16 cellular contexts compared by ENCODE assay signal in the genomic region with DNA sequence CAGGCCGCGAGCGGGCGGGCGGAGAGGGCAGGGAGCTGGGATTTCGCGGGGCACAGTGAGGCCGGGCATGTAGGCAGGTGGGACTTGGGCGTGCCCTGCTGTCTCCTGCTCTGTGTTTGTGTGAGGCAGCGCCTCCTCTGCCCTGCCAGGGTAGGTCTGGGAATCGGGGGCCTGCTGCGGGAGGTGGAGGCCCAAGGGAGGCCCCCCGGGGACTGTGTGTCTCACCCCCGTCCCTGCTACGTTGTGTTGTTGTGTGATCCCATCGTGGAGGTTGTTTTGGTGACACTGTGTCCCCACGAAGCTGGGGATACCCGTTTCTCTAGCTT. TPM values are rescaled to one million over a fixed set of nuclear protein-coding genes. Genes with fewer than 3 reads are reported as not detected.
DNase-seq lines count a peak whose midpoint lies in the region; ATAC-seq and TF ChIP-seq lines count a peak whose summit lies in the region.
"Had no signal": no experiment of that assay in that cellular context is flagged by ENCODE, and none has a peak within 500 bp of the region (broad histone marks: within the 10 kb centered on the region; RNA-seq: fewer than 3 reads in every experiment).

No MANE protein-coding gene starts in this region.

- H3K27ac Mint-ChIP-seq in activated T-cell treated with anti-CD3 and anti-CD28 coated beads, Interleukin-2, amount 50 U/mL, for 72 hours, result no peak overlapping the region
- no peak overlapping the region for H3K27ac Mint-ChIP-seq in glutamatergic neuron (ENCODE audit: unreplicated experiment)
- H3K27ac Mint-ChIP-seq: activated T-helper 1 cell treated with anti-CD3 and anti-CD28 coated beads, Interleukin-12 subunit alpha, Interleukin-12 subunit beta, Interleukin-2, Interleukin-4 antibody, amounts not matched to agents 30 ng/mL and 10 ng/mL and 1 ng/mL, durations not matched to agents 14 hours and 24 hours and 36 hours had no signal

- no peak for TF ChIP-seq CTCF in HEK293 (tag by site-specific recombination; IDR thresholded peaks at IDR 0.05)
- no peak for TF ChIP-seq CTCF in coronary artery (IDR thresholded peaks at IDR 0.05)
- TF ChIP-seq CTCF in right lobe of liver (IDR thresholded peaks at IDR 0.05), result peak in 3 of 4 donors; percentile 4 to 22 (median 17)
- TF ChIP-seq CTCF in glutamatergic neuron (IDR thresholded peaks at IDR 0.05; ENCODE audit: partially characterized antibody, unreplicated experiment), result no peak

- no peak overlapping the region for H3K4me3 Mint-ChIP-seq in activated T-cell treated with anti-CD3 and anti-CD28 coated beads, Interleukin-2, amount 50 U/mL, for 72 hours
- H3K4me3 Mint-ChIP-seq in glutamatergic neuron (ENCODE audit: unreplicated experiment), result no peak overlapping the region
- H3K4me3 Mint-ChIP-seq: activated T-helper 1 cell treated with anti-CD3 and anti-CD28 coated beads, Interleukin-12 subunit alpha, Interleukin-12 subunit beta, Interleukin-2, Interleukin-4 antibody, amounts not matched to agents 30 ng/mL and 10 ng/mL and 1 ng/mL, durations not matched to agents 14 hours and 24 hours and 36 hours; central memory CD8-positive, alpha-beta T cell had no signal

- H3K27me3 ChIP-seq in right lobe of liver, result no peaks in the 10 kb centered on the region

- CTCF ChIA-PET in HEK293 (lab: Yijun Ruan, JAX), result interaction anchor here (0.6 to 1.6 kb wide), 4 partner anchors 25 to 356 kb away, joined by 3 to 6 read pairs (median 4); no protein-coding TSS in a partner anchor

- H3K4me1 Mint-ChIP-seq in activated T-cell treated with anti-CD3 and anti-CD28 coated beads, Interleukin-2, amount 50 U/mL, for 72 hours (ENCODE audit: low read depth), result peaks cover 27% of the 10 kb centered on the region
- H3K4me1 Mint-ChIP-seq in glutamatergic neuron (ENCODE audit: low read depth, unreplicated experiment), result peaks cover 34% of the 10 kb centered on the region

- H3K36me3 Mint-ChIP-seq in activated T-cell treated with anti-CD3 and anti-CD28 coated beads, Interleukin-2, amount 50 U/mL, for 72 hours (ENCODE audit: insufficient read depth in 2 of 2), result no peaks in the 10 kb centered on the region
- peaks cover 4% of the 10 kb centered on the region for H3K36me3 Mint-ChIP-seq in glutamatergic neuron (ENCODE audit: unreplicated experiment)

- peak; percentile 2 to 21 (median 12) for ATAC-seq in right lobe of liver
- no peak for ATAC-seq in activated T-cell treated with anti-CD3 and anti-CD28 coated beads, Interleukin-2, amount 50 U/mL, for 72 hours (replicated peaks in 1 of 2)

- H3K4me1 ChIP-seq in HEK293 (ENCODE audit: control insufficient read depth, insufficient read depth, low read length) (peaks cover 31% of the 10 kb centered on the region), right lobe of liver (peaks cover 0 to 52% (median 14%) of the 10 kb centered on the region in 4 donors)

- H3K36me3 ChIP-seq in HEK293 (ENCODE audit: control insufficient read depth in 2 of 2, insufficient read depth in 1 of 2, low read length in 2 of 2) (no peaks in the 10 kb centered on the region; a peak in 1 of 3 replicates), right lobe of liver (peaks cover 0 to 6% (median 0%) of the 10 kb centered on the region in 4 donors)

- H3K9me3 ChIP-seq in HEK293 (ENCODE audit: control insufficient read depth, insufficient read depth, low read depth, low read length), result no peaks in the 10 kb centered on the region
- H3K9me3 ChIP-seq in right lobe of liver, result no peaks in the 10 kb centered on the region

- H3K4me3 ChIP-seq in HEK293 (ENCODE audit: low read depth, low read length), result no peak overlapping the region
- H3K4me3 ChIP-seq in coronary artery, result peak overlapping the region; percentile 69
- peak overlapping the region; percentile 19 to 57 (median 56) for H3K4me3 ChIP-seq in right lobe of liver
- H3K4me3 ChIP-seq in skin epidermis, result peak overlapping the region in 1 of 7 experiments; percentile 34

- intact Hi-C loops in right lobe of liver (cut with DNase I), result loop anchor here in 1 of 2 donors (5.0 kb wide), 1 partner anchor 97 kb away; the partner anchor contains the start of gene HPN

- no peaks in the 10 kb centered on the region for H3K9me3 Mint-ChIP-seq in activated T-cell treated with anti-CD3 and anti-CD28 coated beads, Interleukin-2, amount 50 U/mL, for 72 hours
- peaks cover 11% of the 10 kb centered on the region for H3K9me3 Mint-ChIP-seq in glutamatergic neuron (ENCODE audit: unreplicated experiment)
- H3K9me3 Mint-ChIP-seq: activated T-helper 1 cell treated with anti-CD3 and anti-CD28 coated beads, Interleukin-12 subunit alpha, Interleukin-12 subunit beta, Interleukin-2, Interleukin-4 antibody, amounts not matched to agents 30 ng/mL and 10 ng/mL and 1 ng/mL, durations not matched to agents 14 hours and 24 hours and 36 hours; central memory CD8-positive, alpha-beta T cell had no signal

- 15% methylated on average over 7 of the region's 18 CpGs for WGBS in right lobe of liver (ENCODE audit: insufficient coverage, low coverage, low lambda C conversion rate, missing lambda C conversion rate)

- DNase-seq in coronary artery (ENCODE audit: low spot score), result no peak
- DNase-seq in right lobe of liver, result no peak
- DNase-seq in central memory CD4-positive, alpha-beta T cell, result no peak
- no peak for DNase-seq in activated T-cell treated with anti-CD3 and anti-CD28 coated beads, Interleukin-2, amount 50 U/mL, for 72 hours
- no peak for DNase-seq in glutamatergic neuron
- DNase-seq in dedifferentiated amniotic fluid mesenchymal stem cell (ENCODE audit: extremely low spot score), result no peak
- DNase-seq: activated CD4-positive, CD25-positive, alpha-beta regulatory T cell treated with anti-CD3 and anti-CD28 coated beads, Interleukin-2, amount 50 U/mL, for 72 hours; AML-193; HCEC 1CT; KBM-7; NCI-H2081 treated with DMSO at 0.1 percent for 48 hours had no signal

- peaks cover 18% of the 10 kb centered on the region for H3K27me3 Mint-ChIP-seq in activated T-cell treated with anti-CD3 and anti-CD28 coated beads, Interleukin-2, amount 50 U/mL, for 72 hours (ENCODE audit: low read depth)
- H3K27me3 Mint-ChIP-seq in glutamatergic neuron (ENCODE audit: unreplicated experiment), result peaks cover 22% of the 10 kb centered on the region
- H3K27me3 Mint-ChIP-seq: central memory CD8-positive, alpha-beta T cell had no signal

- H3K27ac ChIP-seq in HEK293 (ENCODE audit: extremely low read depth, low read depth, low read length) (no peak overlapping the region), coronary artery (peak overlapping the region; percentile 99), right lobe of liver (peak overlapping the region; percentile 86 to 97 (median 93)), skin epidermis (peak overlapping the region in 20 of 21 experiments; percentile 18 to 93 (median 66))

- no peak for TF ChIP-seq POLR2A in right lobe of liver (IDR thresholded peaks at IDR 0.05)

- POLR2A ChIA-PET in HEK293 (lab: Yijun Ruan, JAX), result interaction anchor here (0.7 kb wide), 1 partner anchor 991 kb away, joined by 3 read pairs; no protein-coding TSS in a partner anchor

TF ChIP-seq in HEK293, 187 proteins besides CTCF, POLR2A, EP300 and RAD21 (continues in another document):
- TF ChIP-seq SP2 (tag by site-specific recombination; IDR thresholded peaks at IDR 0.05), result 0 out of 2 replicates have a peak, but pooled peaks have one; percentile 32
- no peak for TF ChIP-seq ZNF785 (tag by site-specific recombination; IDR thresholded peaks at IDR 0.05)
- no peak for TF ChIP-seq ZNF174 (tag by site-specific recombination; IDR thresholded peaks at IDR 0.05)
- 0 out of 2 replicates have a peak, but pooled peaks have one; percentile 10 for TF ChIP-seq ZBTB48 (tag by site-specific recombination; IDR thresholded peaks at IDR 0.05)
- no peak for TF ChIP-seq ZNF624 (tag by site-specific recombination; IDR thresholded peaks at IDR 0.05)
- peak; percentile 48; the same call in 1 of the 2 replicates for TF ChIP-seq GLIS1 (tag by site-specific recombination; IDR thresholded peaks at IDR 0.05)

RNA-seq across cellular contexts. Expression of gene FXYD1, which starts 1.0 kb away (rescaled TPM):
- total RNA-seq in right lobe of liver (100 to 1,000 TPM in 4 of 6 experiments, 10 to 100 TPM in 2; 38.9 to 263 (median 140) TPM), glutamatergic neuron (ENCODE audit: unreplicated experiment) (not detected)
- 1 to 10 TPM; 1.6 to 2.0 TPM for total RNA-seq in activated T-cell treated with anti-CD3 and anti-CD28 coated beads, Interleukin-2, amount 50 U/mL, for 72 hours
- total RNA-seq: activated T-helper 1 cell treated with anti-CD3 and anti-CD28 coated beads, Interleukin-12 subunit alpha, Interleukin-12 subunit beta, Interleukin-2, Interleukin-4 antibody, amounts not matched to agents 30 ng/mL and 10 ng/mL and 1 ng/mL, durations not matched to agents 14 hours and 24 hours and 36 hours; lung microvascular endothelial cell had no signal

RNA-seq across cellular contexts. Expression of gene FXYD7, which starts 3.5 kb away (rescaled TPM):
- total RNA-seq in right lobe of liver (under 1 TPM in 1 of 6 experiments, not detected in 5; 0.49 TPM), glutamatergic neuron (ENCODE audit: unreplicated experiment) (22.3 TPM)
- 1 to 10 TPM; 1.0 to 1.2 TPM for total RNA-seq in activated T-cell treated with anti-CD3 and anti-CD28 coated beads, Interleukin-2, amount 50 U/mL, for 72 hours
- total RNA-seq: lung microvascular endothelial cell had no signal

RNA-seq across cellular contexts. Expression of gene LGI4, which starts 4.7 kb away (rescaled TPM):
- total RNA-seq in right lobe of liver (1 to 10 TPM in 5 of 6 experiments, under 1 TPM in 1; 0.99 to 2.0 (median 1.5) TPM), glutamatergic neuron (ENCODE audit: unreplicated experiment) (14.4 TPM)
- total RNA-seq in activated T-cell treated with anti-CD3 and anti-CD28 coated beads, Interleukin-2, amount 50 U/mL, for 72 hours, result under 1 TPM; 0.72 to 1.00 TPM
- total RNA-seq: activated T-helper 1 cell treated with anti-CD3 and anti-CD28 coated beads, Interleukin-12 subunit alpha, Interleukin-12 subunit beta, Interleukin-2, Interleukin-4 antibody, amounts not matched to agents 30 ng/mL and 10 ng/mL and 1 ng/mL, durations not matched to agents 14 hours and 24 hours and 36 hours; lung microvascular endothelial cell had no signal

RNA-seq across cellular contexts. Expression of gene FXYD5, which starts 15.0 kb away (rescaled TPM):
- total RNA-seq in right lobe of liver, result 10 to 100 TPM in 4 of 6 experiments, 1 to 10 TPM in 2; 5.6 to 23.6 (median 14.2) TPM
- total RNA-seq in activated T-cell treated with anti-CD3 and anti-CD28 coated beads, Interleukin-2, amount 50 U/mL, for 72 hours, result 100 to 1,000 TPM; 331 to 342 TPM
- 5.3 TPM for total RNA-seq in glutamatergic neuron (ENCODE audit: unreplicated experiment)

RNA-seq across cellular contexts. Expression of gene FXYD3, which starts 24.0 kb away (rescaled TPM):
- total RNA-seq in right lobe of liver (1 to 10 TPM in 1 of 6 experiments, not detected in 5; 1.0 TPM), glutamatergic neuron (ENCODE audit: unreplicated experiment) (not detected)
- total RNA-seq in activated T-cell treated with anti-CD3 and anti-CD28 coated beads, Interleukin-2, amount 50 U/mL, for 72 hours, result not detected
- total RNA-seq: activated T-helper 1 cell treated with anti-CD3 and anti-CD28 coated beads, Interleukin-12 subunit alpha, Interleukin-12 subunit beta, Interleukin-2, Interleukin-4 antibody, amounts not matched to agents 30 ng/mL and 10 ng/mL and 1 ng/mL, durations not matched to agents 14 hours and 24 hours and 36 hours; lung microvascular endothelial cell had no signal

Comparison
In these comparisons a context has a peak if more than half of its experiments do, and no peak if none do; other contexts are left out.
1. CTCF ChIP-seq: peak in right lobe of liver (3 of 4); none in HEK293 (single experiment), coronary artery (single experiment) and glutamatergic neuron (single experiment).
2. ATAC-seq: peak in right lobe of liver (4 of 4); none in activated T-cell treated with anti-CD3 and anti-CD28 coated beads, Interleukin-2, amount 50 U/mL, for 72 hours (0 of 2).
3. RNA of gene FXYD1, which starts 1.0 kb away (total RNA-seq): 38.9 to 263 TPM in right lobe of liver; 1.6 to 2.0 TPM in activated T-cell treated with anti-CD3 and anti-CD28 coated beads, Interleukin-2, amount 50 U/mL, for 72 hours and not detected in glutamatergic neuron (single experiment); every median in the first group is over 10 times any median in the second.
4. RNA of gene FXYD7, which starts 3.5 kb away (total RNA-seq): 22.3 TPM in glutamatergic neuron (single experiment); 1.0 to 1.2 TPM in activated T-cell treated with anti-CD3 and anti-CD28 coated beads, Interleukin-2, amount 50 U/mL, for 72 hours and 0.49 TPM in right lobe of liver; every median in the first group is over 10 times any median in the second.